21 cellular contexts compared by ENCODE assay signal in genomic region chr2:119792907-119793312, GRCh38.
"Had no signal": no experiment of that assay in that cellular context is flagged by ENCODE, and none has a peak within 500 bp of the region (broad histone marks: within the 10 kb centered on the region; RNA-seq: fewer than 3 reads in every experiment).

No MANE protein-coding gene starts in this region.

- H3K4me2 ChIP-seq: neural progenitor cell had no signal

- H3K9me3 ChIP-seq: colonic mucosa, testis had no signal

- H3K4me1 Mint-ChIP-seq: activated CD4-positive, alpha-beta memory T cell treated with anti-CD3 and anti-CD28 coated beads, Interleukin-2, amount 10 ng/mL, durations not matched to agents 7 days and 5 days; activated CD4-positive, alpha-beta T cell treated with anti-CD3 and anti-CD28 coated beads, Interleukin-2, amount 10 ng/mL, durations not matched to agents 24 days and 14 days; activated naive CD8-positive, alpha-beta T cell treated with anti-CD3 and anti-CD28 coated beads, Interleukin-2, amount 10 ng/mL, durations not matched to agents 7 days and 5 days; mesothelial cell of epicardium had no signal

- H3K9ac ChIP-seq: neural progenitor cell had no signal

- H3K36me3 ChIP-seq: breast epithelium, colonic mucosa, gastroesophageal sphincter, uterus had no signal

- H3K27me3 ChIP-seq: breast epithelium, colonic mucosa, gastroesophageal sphincter, heart left ventricle, neural progenitor cell, testis, uterus had no signal

- H3K4me1 ChIP-seq: breast epithelium, colonic mucosa, testis, uterus had no signal

- H2AFZ ChIP-seq: neural progenitor cell had no signal

- H3K27ac Mint-ChIP-seq: activated CD4-positive, alpha-beta memory T cell treated with anti-CD3 and anti-CD28 coated beads, Interleukin-2, amount 10 ng/mL, durations not matched to agents 7 days and 5 days; activated CD4-positive, alpha-beta T cell treated with anti-CD3 and anti-CD28 coated beads, Interleukin-2, amount 10 ng/mL, durations not matched to agents 24 days and 14 days; activated naive CD4-positive, alpha-beta T cell treated with anti-CD3 and anti-CD28 coated beads for 36 hours; activated naive CD8-positive, alpha-beta T cell treated with anti-CD3 and anti-CD28 coated beads, Interleukin-2, amount 10 ng/mL, durations not matched to agents 7 days and 5 days; activated T-cell treated with anti-CD3 and anti-CD28 coated beads, Interleukin-2, amount 50 U/mL, for 72 hours; mesothelial cell of epicardium; neural progenitor cell had no signal

- H3K4me3 Mint-ChIP-seq: activated CD4-positive, alpha-beta memory T cell treated with anti-CD3 and anti-CD28 coated beads, Interleukin-2, amount 10 ng/mL, durations not matched to agents 7 days and 5 days; activated CD4-positive, alpha-beta T cell treated with anti-CD3 and anti-CD28 coated beads, Interleukin-2, amount 10 ng/mL, durations not matched to agents 24 days and 14 days; activated naive CD4-positive, alpha-beta T cell treated with anti-CD3 and anti-CD28 coated beads for 36 hours; activated naive CD8-positive, alpha-beta T cell treated with anti-CD3 and anti-CD28 coated beads, Interleukin-2, amount 10 ng/mL, durations not matched to agents 7 days and 5 days; activated T-cell treated with anti-CD3 and anti-CD28 coated beads, Interleukin-2, amount 50 U/mL, for 72 hours; central memory CD8-positive, alpha-beta T cell; mesothelial cell of epicardium; naive thymus-derived CD8-positive, alpha-beta T cell; neural progenitor cell had no signal

- H3K4me3 ChIP-seq: breast epithelium, colonic mucosa, gastroesophageal sphincter, heart left ventricle, left ventricle myocardium inferior, neural progenitor cell, testis, uterus had no signal

- DNase-seq: activated CD4-positive, alpha-beta memory T cell treated with anti-CD3 and anti-CD28 coated beads, Interleukin-2, amount 10 ng/mL, durations not matched to agents 7 days and 5 days; activated CD4-positive, alpha-beta T cell treated with anti-CD3 and anti-CD28 coated beads, Interleukin-2, amount 10 ng/mL, durations not matched to agents 24 days and 14 days; activated effector memory CD4-positive, alpha-beta T cell treated with Interleukin-2 at 50 U/mL for 16 hours; activated naive CD4-positive, alpha-beta T cell treated with anti-CD3 and anti-CD28 coated beads for 36 hours; activated naive CD8-positive, alpha-beta T cell treated with anti-CD3 and anti-CD28 coated beads, Interleukin-2, amount 10 ng/mL, durations not matched to agents 7 days and 5 days; activated T-cell treated with anti-CD3 and anti-CD28 coated beads, Interleukin-2, amount 50 U/mL, for 72 hours; amniotic stem cell; colonic mucosa; heart left ventricle; left ventricle myocardium inferior; naive thymus-derived CD8-positive, alpha-beta T cell; posterior cingulate gyrus; stimulated activated CD4-positive, alpha-beta T cell treated with anti-CD3 and anti-CD28 coated beads, Interleukin-4, amount 100 ng/mL, for 1 hour; testis; uterus had no signal

- H3K27ac ChIP-seq: breast epithelium, colonic mucosa, epithelial cell of prostate, gastroesophageal sphincter, heart left ventricle, left ventricle myocardium inferior, neural progenitor cell, testis, uterus had no signal

- H3K27me3 Mint-ChIP-seq: activated CD4-positive, alpha-beta memory T cell treated with anti-CD3 and anti-CD28 coated beads, Interleukin-2, amount 10 ng/mL, durations not matched to agents 7 days and 5 days; activated CD4-positive, alpha-beta T cell treated with anti-CD3 and anti-CD28 coated beads, Interleukin-2, amount 10 ng/mL, durations not matched to agents 24 days and 14 days; activated naive CD8-positive, alpha-beta T cell treated with anti-CD3 and anti-CD28 coated beads, Interleukin-2, amount 10 ng/mL, durations not matched to agents 7 days and 5 days; central memory CD8-positive, alpha-beta T cell; naive thymus-derived CD8-positive, alpha-beta T cell had no signal
